20 cellular contexts compared by ENCODE assay signal in the genomic region with DNA sequence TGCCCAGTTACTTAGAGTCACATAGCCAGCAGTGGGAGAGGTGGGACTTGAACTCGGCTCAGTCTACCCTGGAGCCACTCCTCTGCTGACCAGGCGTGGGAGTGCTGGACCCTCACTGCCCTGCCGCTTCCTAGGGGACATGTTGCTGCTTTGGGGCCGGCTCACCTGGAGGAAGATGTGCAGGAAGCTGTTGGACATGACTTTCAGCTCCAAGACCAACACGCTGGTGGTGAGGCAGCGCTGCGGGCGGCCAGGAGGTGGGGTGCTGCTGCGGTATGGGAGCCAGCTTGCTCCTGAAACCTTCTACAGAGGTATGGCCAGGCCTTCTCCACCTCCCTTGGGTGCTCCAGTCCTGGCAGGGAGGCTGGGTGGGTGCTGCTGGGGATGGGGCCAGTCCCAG. TPM values are rescaled to one million over a fixed set of nuclear protein-coding genes. Genes with fewer than 3 reads are reported as not detected.
A peak's percentile ranks its signal among the peaks of the same experiment; 100 is the strongest.
DNase-seq lines count a peak whose midpoint lies in the region; ATAC-seq, FAIRE-seq and TF ChIP-seq lines count a peak whose summit lies in the region.
"Had no signal": no experiment of that assay in that cellular context is flagged by ENCODE, and none has a peak within 500 bp of the region (broad histone marks: within the 10 kb centered on the region; RNA-seq: fewer than 3 reads in every experiment).

No MANE protein-coding gene starts in this region.

- peaks cover 7% of the 10 kb centered on the region; the same call in 1 of the 2 replicates for H3K23me2 ChIP-seq in H1 (ENCODE audit: low read depth, low read length)

- H3K79me2 ChIP-seq in H1 (ENCODE audit: control insufficient read depth in 1 of 2, insufficient read depth in 2 of 2, low read length in 2 of 2) = peaks cover 0 to 7% of the 10 kb centered on the region in 2 experiments; a peak in 2 of 4 replicates

- TF ChIP-seq POLR2A in H1 (IDR thresholded peaks at IDR 0.05; ENCODE audit: control extremely low read depth in 1 of 2, low read depth in 2 of 2, low read length in 2 of 2) = no peak

- TF ChIP-seq EP300 in H1 (IDR thresholded peaks at IDR 0.05; ENCODE audit: borderline replicate concordance in 1 of 2, low read depth in 2 of 2, low read length in 2 of 2) = no peak

- POLR2A ChIA-PET in AG04449 (lab: Yijun Ruan, JAX) (no interaction called here), H1 (lab: Charles Lee; ENCODE audit: partially characterized antibody) (interaction anchor here (0.7 to 1.2 kb wide), 3 partner anchors 12 to 45 kb away, joined by 3 to 4 read pairs (median 3); no protein-coding TSS in a partner anchor)

- 0 out of 2 replicates have a peak overlapping the region, but pooled peaks have one; percentile 9 for H2BK5ac ChIP-seq in H1 (ENCODE audit: low read depth, low read length)

- no peak overlapping the region for H4K5ac ChIP-seq in H1 (ENCODE audit: insufficient read length, low read depth, low read length)

- H2AFZ ChIP-seq in H1 (ENCODE audit: low read length) = no peak overlapping the region

- no peak overlapping the region for H2AK5ac ChIP-seq in H1 (ENCODE audit: low read depth, low read length)

- no peak for FAIRE-seq in H1 (lab: Jason Lieb, UNC)
- FAIRE-seq: bronchial epithelial cell had no signal

- no peaks in the 10 kb centered on the region for H3K27me3 Mint-ChIP-seq in activated naive CD8-positive, alpha-beta T cell treated with anti-CD3 and anti-CD28 coated beads for 36 hours
- H3K27me3 Mint-ChIP-seq: CD4-positive, alpha-beta memory T cell had no signal

- H4K8ac ChIP-seq in H1 (ENCODE audit: extremely low read depth, insufficient read depth, low read length) = no peak overlapping the region; the same call in 1 of the 2 replicates

- H4K91ac ChIP-seq in H1 (replicated peaks; ENCODE audit: insufficient read length, low read length) = peak overlapping the region; percentile 68

- peaks cover 0 to 2% of the 10 kb centered on the region in 2 experiments for H4K20me1 ChIP-seq in H1 (replicated peaks in 1 of 2; ENCODE audit: control insufficient read depth in 1 of 2, insufficient read depth in 2 of 2, low read length in 2 of 2)

- H3K23ac ChIP-seq in H1 (ENCODE audit: insufficient read length) = no peak overlapping the region

- TF ChIP-seq RAD21 in H1 (IDR thresholded peaks at IDR 0.05 in 1 of 2, conservative IDR thresholded peaks at IDR 0.05 in 1 of 2; ENCODE audit: low read depth in 2 of 2, low read length in 2 of 2) = peak in 1 of 2 experiments; percentile 9; a peak in 1 of 4 replicates

- H3K9ac ChIP-seq in NT2/D1 (ENCODE audit: insufficient read length, low read depth) (peak overlapping the region; percentile 17), H1 (replicated peaks in 1 of 4; ENCODE audit: extremely low read depth in 1 of 4, low read depth in 3 of 4, low read length in 3 of 4) (no peak overlapping the region)

- no peak overlapping the region for H3K14ac ChIP-seq in H1 (ENCODE audit: insufficient read length)

- ATAC-seq in HG02970 (IDR thresholded peaks at IDR 0.05; ENCODE audit: low FRiP score, unreplicated experiment) = no peak
- ATAC-seq: left ventricle myocardium superior; stimulated activated naive CD8-positive, alpha-beta T cell treated with anti-CD3 and anti-CD28 coated beads, Interleukin-15, Interleukin-2, amounts not matched to agents 100 U/mL and 50 U/mL, for 24 hours had no signal

- H3K4me1 Mint-ChIP-seq in activated naive CD8-positive, alpha-beta T cell treated with anti-CD3 and anti-CD28 coated beads for 36 hours = peaks cover 4% of the 10 kb centered on the region

- no peak overlapping the region for H3K56ac ChIP-seq in H1 (replicated peaks; ENCODE audit: insufficient read length, low read depth, low read length)

- H3K18ac ChIP-seq in H1 (ENCODE audit: extremely low read depth, low read length) = no peak overlapping the region

- H3K9me3 ChIP-seq in NT2/D1 (ENCODE audit: insufficient read depth, low read length) (no peaks in the 10 kb centered on the region), H1 (ENCODE audit: insufficient read depth in 2 of 2, low read depth in 1 of 2, low read length in 1 of 2) (no peaks in the 10 kb centered on the region)
- H3K9me3 ChIP-seq: MG63, neutrophil, tibial nerve had no signal

- H3K36me3 ChIP-seq in NT2/D1 (ENCODE audit: insufficient read depth, insufficient read length, low read length) = peaks cover 15% of the 10 kb centered on the region
- H3K36me3 ChIP-seq in H1 (ENCODE audit: control insufficient read depth in 2 of 4, insufficient read depth in 4 of 4, low read length in 3 of 4) = no peaks in the 10 kb centered on the region
- H3K36me3 ChIP-seq: MG63, neutrophil had no signal

- H3K4me3 ChIP-seq in AG04449 (ENCODE audit: low read depth, low read length) = no peak overlapping the region
- H3K4me3 ChIP-seq in NT2/D1 (ENCODE audit: insufficient read length, low read depth) = no peak overlapping the region
- no peak overlapping the region for H3K4me3 ChIP-seq in H1 (ENCODE audit: extremely low read depth in 1 of 4, insufficient read depth in 2 of 4, low read depth in 3 of 4, low read length in 4 of 4)
- H3K4me3 ChIP-seq: dorsolateral prefrontal cortex, MG63, tibial nerve had no signal

- DNase-seq in AG04449 (ENCODE audit: low read depth, low spot score) (no peak), NT2/D1 (ENCODE audit: low read depth, low spot score) (no peak), H1 (ENCODE audit: low read depth in 1 of 2, low spot score in 2 of 2) (no peak)
- no peak for DNase-seq in activated CD4-positive, alpha-beta T cell treated with anti-CD3 and anti-CD28 coated beads for 48 hours
- DNase-seq in stimulated activated CD4-positive, alpha-beta T cell treated with anti-CD3 and anti-CD28 coated beads, Interleukin-2, amount 100 ng/mL, for 48 hours = no peak
- no peak for DNase-seq in activated naive CD8-positive, alpha-beta T cell treated with anti-CD3 and anti-CD28 coated beads for 36 hours
- DNase-seq: activated CD8-positive, alpha-beta memory T cell treated with anti-CD3 and anti-CD28 coated beads for 24 hours; dorsolateral prefrontal cortex; left ventricle myocardium superior; MG63; NCI-H2029; NCI-H446 treated with DMSO at 0.1 percent for 48 hours; OCI-M1; stimulated activated naive CD8-positive, alpha-beta T cell treated with anti-CD3 and anti-CD28 coated beads, Interleukin-15, Interleukin-2, amounts not matched to agents 100 U/mL and 50 U/mL, for 24 hours had no signal

- no peaks in the 10 kb centered on the region for H3K27me3 ChIP-seq in NT2/D1 (ENCODE audit: insufficient read depth, insufficient read length)
- H3K27me3 ChIP-seq in H1 (replicated peaks in 1 of 4; ENCODE audit: control insufficient read depth in 3 of 4, extremely low read depth in 1 of 4, insufficient read depth in 3 of 4, low read length in 3 of 4) = no peaks in the 10 kb centered on the region; a peak in 2 of 7 replicates
- H3K27me3 ChIP-seq: dorsolateral prefrontal cortex, MG63, tibial nerve had no signal

- 0 out of 2 replicates have a peak overlapping the region, but pooled peaks have one; percentile 61 for H2BK15ac ChIP-seq in H1 (ENCODE audit: low read length)

- peak; percentile 11 for TF ChIP-seq CTCF in AG04449 (IDR thresholded peaks at IDR 0.05; ENCODE audit: insufficient read depth, low read length, missing control alignments)
- peak; percentile 35; the same call in 1 of the 2 replicates for TF ChIP-seq CTCF in GM12874 (IDR thresholded peaks at IDR 0.05; ENCODE audit: insufficient read depth, low read depth, low read length)
- peak in 2 of 3 experiments; percentile 37 to 60; a peak in 3 of 4 replicates for TF ChIP-seq CTCF in H1 (IDR thresholded peaks at IDR 0.05; ENCODE audit: control extremely low read depth in 1 of 3, insufficient read depth in 1 of 3, low read depth in 1 of 3, low read length in 3 of 3)

- H2BK20ac ChIP-seq in H1 (ENCODE audit: low read length) = no peak overlapping the region

- H3K4me2 ChIP-seq in H1 (ENCODE audit: insufficient read depth in 1 of 2, low read depth in 2 of 2, low read length in 2 of 2) = no peak overlapping the region

- 84% methylated on average over 9 of the region's 9 CpGs; no CpG with 5 or more reads in 1 of the 2 experiments for WGBS in H1 (ENCODE audit: extremely low coverage in 1 of 2, insufficient coverage in 1 of 2, insufficient read length in 1 of 2, insufficient replicate concordance in 2 of 2, low coverage in 1 of 2, low lambda C conversion rate in 2 of 2, missing lambda C conversion rate in 1 of 2), 2 experiments

- peaks cover 4% of the 10 kb centered on the region; the same call in 1 of the 2 replicates for H3K79me1 ChIP-seq in H1 (ENCODE audit: low read depth, low read length)

- no peak overlapping the region for H3K27ac Mint-ChIP-seq in activated naive CD8-positive, alpha-beta T cell treated with anti-CD3 and anti-CD28 coated beads for 36 hours
- H3K27ac Mint-ChIP-seq: CD4-positive, alpha-beta memory T cell had no signal

- H3K27ac ChIP-seq in H1 (ENCODE audit: low read depth, low read length) = no peak overlapping the region
- H3K27ac ChIP-seq: dorsolateral prefrontal cortex, neutrophil, tibial nerve had no signal

- H3K4me1 ChIP-seq in NT2/D1 (ENCODE audit: insufficient read depth, insufficient read length) = peaks cover 18% of the 10 kb centered on the region
- H3K4me1 ChIP-seq in H1 (replicated peaks in 1 of 4; ENCODE audit: control insufficient read depth in 3 of 4, insufficient read depth in 4 of 4, low read length in 3 of 4) = peaks cover 2 to 13% (median 11%) of the 10 kb centered on the region in 4 experiments

- H2BK120ac ChIP-seq in H1 (replicated peaks; ENCODE audit: low read depth, low read length) = no peak overlapping the region

- H3K36me3 Mint-ChIP-seq in activated naive CD8-positive, alpha-beta T cell treated with anti-CD3 and anti-CD28 coated beads for 36 hours = no peaks in the 10 kb centered on the region

- CTCF ChIA-PET in AG04449 (lab: Yijun Ruan, JAX) (no interaction called here), H1 (lab: Charles Lee; ENCODE audit: partially characterized antibody) (interaction anchor here (0.6 to 6.9 kb wide), 13 partner anchors 9 to 270 kb away, joined by 3 to 64 read pairs (median 4); no protein-coding TSS in a partner anchor)

- peak overlapping the region; percentile 68; the same call in 1 of the 2 replicates for H2BK12ac ChIP-seq in H1 (ENCODE audit: low read depth, low read length)

- H3K9me3 Mint-ChIP-seq in activated naive CD8-positive, alpha-beta T cell treated with anti-CD3 and anti-CD28 coated beads for 36 hours = no peaks in the 10 kb centered on the region
- H3K9me3 Mint-ChIP-seq: CD4-positive, alpha-beta memory T cell had no signal

- H3K4me3 Mint-ChIP-seq in activated naive CD8-positive, alpha-beta T cell treated with anti-CD3 and anti-CD28 coated beads for 36 hours = no peak overlapping the region
- H3K4me3 Mint-ChIP-seq: CD4-positive, alpha-beta memory T cell had no signal

- H3K4ac ChIP-seq in H1 (replicated peaks; ENCODE audit: insufficient read length, low read depth, low read length) = no peak overlapping the region

RNA-seq across cellular contexts. Expression of a gene that starts 3.4 kb away (rescaled TPM):
- total RNA-seq in H1 (2021; fragmentation: NEBNext Ultra II Directional; extraction: Animal tissue kit (Norgen Biotek cat#: 25700)) = 13.3 and 13.4 TPM in 2 replicates
- 15.5 and 23.6 TPM in 2 replicates for polyA plus RNA-seq in H1 (2011; rRNA removed)
- polyA plus RNA-seq in H1 (2011; cell fraction: cytosol; rRNA removed) = 18.6 TPM
- polyA plus RNA-seq in H1 (2011; cell fraction: nucleus; rRNA removed) = 36.2 TPM
- polyA plus RNA-seq in H1 (2012, experiment 1 of 2) = 8.1 to 19.8 TPM (median 16.8 TPM) in 4 replicates
- 11.4 TPM for polyA plus RNA-seq in H1 (2012, experiment 2 of 2)
- polyA plus RNA-seq in H1 (2013, experiment 1 of 2) = 6.8 TPM
- 7.3 TPM for polyA plus RNA-seq in H1 (2013, experiment 2 of 2)
- 15.2 and 20.4 TPM in 2 replicates for polyA minus RNA-seq in H1 (2011; rRNA and poly(A)+ RNA removed)
- 12.6 TPM for polyA minus RNA-seq in H1 (2011; cell fraction: cytosol; rRNA and poly(A)+ RNA removed)
- 33.3 TPM for polyA minus RNA-seq in H1 (2011; cell fraction: nucleus; rRNA and poly(A)+ RNA removed)
- 1 to 10 TPM in 1 of 2 experiments, under 1 TPM in 1; 0.54 to 1.4 TPM for total RNA-seq in activated naive CD8-positive, alpha-beta T cell treated with anti-CD3 and anti-CD28 coated beads for 36 hours

RNA-seq across cellular contexts. Expression of a gene that starts 22.5 kb away (rescaled TPM):
- total RNA-seq in H1 (2021; fragmentation: NEBNext Ultra II Directional; extraction: Animal tissue kit (Norgen Biotek cat#: 25700)) = 16.6 and 17.9 TPM in 2 replicates
- 17.8 and 18.6 TPM in 2 replicates for polyA plus RNA-seq in H1 (2011; rRNA removed)
- polyA plus RNA-seq in H1 (2011; cell fraction: cytosol; rRNA removed) = 16.9 TPM
- 22.9 TPM for polyA plus RNA-seq in H1 (2011; cell fraction: nucleus; rRNA removed)
- 9.1 to 15.8 TPM (median 14.0 TPM) in 4 replicates for polyA plus RNA-seq in H1 (2012, experiment 1 of 2)
- polyA plus RNA-seq in H1 (2012, experiment 2 of 2) = 13.7 TPM
- 21.9 TPM for polyA plus RNA-seq in H1 (2013, experiment 1 of 2)
- polyA plus RNA-seq in H1 (2013, experiment 2 of 2) = 21.5 TPM
- 8.2 and 10.5 TPM in 2 replicates for polyA minus RNA-seq in H1 (2011; rRNA and poly(A)+ RNA removed)
- 13.1 TPM for polyA minus RNA-seq in H1 (2011; cell fraction: cytosol; rRNA and poly(A)+ RNA removed)
- 23.1 TPM for polyA minus RNA-seq in H1 (2011; cell fraction: nucleus; rRNA and poly(A)+ RNA removed)
- total RNA-seq in activated naive CD8-positive, alpha-beta T cell treated with anti-CD3 and anti-CD28 coated beads for 36 hours = 1 to 10 TPM; 8.9 to 9.3 TPM

RNA-seq across cellular contexts. Expression of a gene that starts 34.2 kb away (rescaled TPM):
- 5.1 and 5.8 TPM in 2 replicates for total RNA-seq in H1 (2021; fragmentation: NEBNext Ultra II Directional; extraction: Animal tissue kit (Norgen Biotek cat#: 25700))
- polyA plus RNA-seq in H1 (2011; rRNA removed) = 4.4 and 6.6 TPM in 2 replicates
- polyA plus RNA-seq in H1 (2011; cell fraction: cytosol; rRNA removed) = 7.0 TPM
- polyA plus RNA-seq in H1 (2011; cell fraction: nucleus; rRNA removed) = 44.8 TPM
- 6.3 to 11.9 TPM (median 9.7 TPM) in 4 replicates for polyA plus RNA-seq in H1 (2012, experiment 1 of 2)
- polyA plus RNA-seq in H1 (2012, experiment 2 of 2) = 3.8 TPM
- polyA plus RNA-seq in H1 (2013, experiment 1 of 2) = 2.4 TPM
- polyA plus RNA-seq in H1 (2013, experiment 2 of 2) = 2.8 TPM
- 1.5 and 2.2 TPM in 2 replicates for polyA minus RNA-seq in H1 (2011; rRNA and poly(A)+ RNA removed)
- polyA minus RNA-seq in H1 (2011; cell fraction: cytosol; rRNA and poly(A)+ RNA removed) = 2.0 TPM
- polyA minus RNA-seq in H1 (2011; cell fraction: nucleus; rRNA and poly(A)+ RNA removed) = 5.4 TPM
- 1 to 10 TPM; 1.0 to 1.5 TPM for total RNA-seq in activated naive CD8-positive, alpha-beta T cell treated with anti-CD3 and anti-CD28 coated beads for 36 hours
- polyA plus RNA-seq: CD4-positive, alpha-beta memory T cell had no signal

RNA-seq across cellular contexts. Expression of a gene that starts 38.6 kb away (rescaled TPM):
- total RNA-seq in H1 (2021; fragmentation: NEBNext Ultra II Directional; extraction: Animal tissue kit (Norgen Biotek cat#: 25700)) = 37.7 and 38.3 TPM in 2 replicates
- 19.1 and 27.2 TPM in 2 replicates for polyA plus RNA-seq in H1 (2011; rRNA removed)
- 32.0 TPM for polyA plus RNA-seq in H1 (2011; cell fraction: cytosol; rRNA removed)
- 25.6 TPM for polyA plus RNA-seq in H1 (2011; cell fraction: nucleus; rRNA removed)
- 29.8 to 38.9 TPM (median 35.9 TPM) in 4 replicates for polyA plus RNA-seq in H1 (2012, experiment 1 of 2)
- 16.3 TPM for polyA plus RNA-seq in H1 (2012, experiment 2 of 2)
- polyA plus RNA-seq in H1 (2013, experiment 1 of 2) = 33.0 TPM
- polyA plus RNA-seq in H1 (2013, experiment 2 of 2) = 32.0 TPM
- 16.0 and 19.0 TPM in 2 replicates for polyA minus RNA-seq in H1 (2011; rRNA and poly(A)+ RNA removed)
- polyA minus RNA-seq in H1 (2011; cell fraction: cytosol; rRNA and poly(A)+ RNA removed) = 18.6 TPM
- 12.3 TPM for polyA minus RNA-seq in H1 (2011; cell fraction: nucleus; rRNA and poly(A)+ RNA removed)
- total RNA-seq in activated naive CD8-positive, alpha-beta T cell treated with anti-CD3 and anti-CD28 coated beads for 36 hours = 10 to 100 TPM; 45.3 to 47.7 TPM
